Comparison of ENCODE assay signal across 17 cellular contexts in genomic region chr16:58194790-58195189, GRCh38. TPM values are rescaled to one million over a fixed set of nuclear protein-coding genes. Genes with fewer than 3 reads are reported as not detected.
DNase-seq lines count a peak whose midpoint lies in the region; ATAC-seq, FAIRE-seq and TF ChIP-seq lines count a peak whose summit lies in the region.
"Had no signal": no experiment of that assay in that cellular context is flagged by ENCODE, and none has a peak within 500 bp of the region (broad histone marks: within the 10 kb centered on the region; RNA-seq: fewer than 3 reads in every experiment).

No MANE protein-coding gene starts in this region.

- no peak for TF ChIP-seq POLR2A in GM12878 (IDR thresholded peaks at IDR 0.05; ENCODE audit: low read depth, low read length)

- no peak for TF ChIP-seq CTCF in DND-41 (IDR thresholded peaks at IDR 0.05; ENCODE audit: borderline replicate concordance, extremely low read depth, low read length, poor library complexity, severe bottlenecking)
- no peak for TF ChIP-seq CTCF in GM12878 (IDR thresholded peaks at IDR 0.05 in 2 of 3, conservative IDR thresholded peaks at IDR 0.05 in 1 of 3; ENCODE audit: control insufficient read depth in 2 of 3, extremely low read depth in 1 of 3, insufficient read depth in 1 of 3, low read depth in 3 of 3, low read length in 3 of 3)

- POLR2A ChIA-PET in GM12878 (lab: Charles Lee), result interaction anchor here (0.6 to 2.4 kb wide), 5 partner anchors 16 to 55 kb away, joined by 3 to 9 read pairs (median 3); a partner anchor contains a TSS

- H3K9ac ChIP-seq in DND-41 (ENCODE audit: low read depth, low read length) (no peak overlapping the region), GM12878 (ENCODE audit: control insufficient read depth, insufficient read depth, low read length) (no peak overlapping the region)

- CTCF ChIA-PET in GM12878 (lab: Yijun Ruan, JAX), result interaction anchor here (0.6 to 3.5 kb wide), 11 partner anchors 12 to 660 kb away, joined by 3 to 30 read pairs (median 5); a partner anchor contains a TSS

- peaks cover 10% of the 10 kb centered on the region for H3K27me3 Mint-ChIP-seq in activated T-cell treated with anti-CD3 and anti-CD28 coated beads, Interleukin-2, amount 50 U/mL, for 72 hours (ENCODE audit: low read depth)
- H3K27me3 Mint-ChIP-seq: CD4-positive, alpha-beta memory T cell had no signal

- no peaks in the 10 kb centered on the region for H3K9me3 Mint-ChIP-seq in activated T-cell treated with anti-CD3 and anti-CD28 coated beads, Interleukin-2, amount 50 U/mL, for 72 hours
- H3K9me3 Mint-ChIP-seq: CD4-positive, alpha-beta memory T cell; GM23338 had no signal

- H3K27ac ChIP-seq in DND-41 (ENCODE audit: low read length) (no peak overlapping the region), GM12878 (ENCODE audit: control insufficient read depth, insufficient read depth) (no peak overlapping the region; the same call in 1 of the 2 replicates)
- H3K27ac ChIP-seq: BLaER1 treated with 17β-estradiol and CSF1 and Interleukin-3, amounts not matched to agents 10 nM and 100 nM had no signal

- SMC1A ChIA-PET in GM12878 (lab: Charles Lee; ENCODE audit: uncharacterized antibody, unreplicated experiment), result interaction anchor here (1.3 to 5.3 kb wide), 6 partner anchors 11 to 81 kb away, joined by 3 to 35 read pairs (median 12); a partner anchor contains a TSS

- no peak for DNase-seq in activated T-cell treated with anti-CD3 and anti-CD28 coated beads, Interleukin-2, amount 50 U/mL, for 72 hours
- no peak for DNase-seq in activated T-cell treated with anti-CD3 and anti-CD28 coated beads for 4 hours
- DNase-seq in DND-41, result no peak
- DNase-seq in GM12878 (ENCODE audit: low read depth, low spot score), result no peak
- DNase-seq in stimulated activated CD4-positive, alpha-beta T cell treated with anti-CD3 and anti-CD28 coated beads, Interleukin-2, amount 100 ng/mL, for 24 hours, result no peak
- DNase-seq in central memory CD4-positive, alpha-beta T cell, result no peak
- no peak for DNase-seq in SIG-M5 (lab: John Stamatoyannopoulos, UW)
- DNase-seq: 8988T; ACHN; CD4-positive, alpha-beta memory T cell; DMS79; EL; H7 had no signal

- H3K36me3 ChIP-seq in DND-41 (ENCODE audit: insufficient read depth, low read length) (peaks cover 66% of the 10 kb centered on the region), GM12878 (ENCODE audit: control insufficient read depth in 2 of 2, insufficient read depth in 2 of 2, low read length in 1 of 2) (peaks cover 2 to 14% of the 10 kb centered on the region in 2 experiments)

- peak overlapping the region; percentile 17; the same call in 1 of the 2 replicates for H3K4me2 ChIP-seq in DND-41 (ENCODE audit: insufficient read depth, low read length)
- peak overlapping the region; percentile 69 for H3K4me2 ChIP-seq in GM12878 (ENCODE audit: control insufficient read depth, insufficient read depth)
- H3K4me2 ChIP-seq: GM23338 had no signal

- TF ChIP-seq EP300 in GM12878 (IDR thresholded peaks at IDR 0.05; ENCODE audit: borderline replicate concordance in 1 of 2, control insufficient read depth in 1 of 2, low read depth in 2 of 2, low read length in 2 of 2), result no peak

- no peak for ATAC-seq in activated T-cell treated with anti-CD3 and anti-CD28 coated beads, Interleukin-2, amount 50 U/mL, for 72 hours (replicated peaks in 1 of 2)
- ATAC-seq in DND-41 (ENCODE audit: insufficient read depth, low read depth) (no peak), GM12878 (no peak)
- ATAC-seq: GM23338 had no signal

- peaks cover 56% of the 10 kb centered on the region for H3K4me1 Mint-ChIP-seq in activated T-cell treated with anti-CD3 and anti-CD28 coated beads, Interleukin-2, amount 50 U/mL, for 72 hours (ENCODE audit: low read depth)

- no peak for TF ChIP-seq RAD21 in GM12878 (IDR thresholded peaks at IDR 0.05; ENCODE audit: insufficient read depth, low read depth, low read length)

- WGBS in GM12878 (ENCODE audit: insufficient coverage, insufficient replicate concordance, low lambda C conversion rate, missing lambda C conversion rate), result 80% methylated on average over 3 of the region's 3 CpGs

- intact Hi-C loops in GM12878 (cut with micrococcal nuclease; ENCODE audit: unreplicated experiment), result loop anchor here (2.0 to 10.0 kb wide), 3 partner anchors 48 to 170 kb away; partner anchors contain the start of gene MMP15

- H4K20me1 ChIP-seq in DND-41 (ENCODE audit: insufficient read depth, low read length), result peaks cover 28% of the 10 kb centered on the region
- H4K20me1 ChIP-seq in GM12878 (ENCODE audit: control insufficient read depth, insufficient read depth), result no peaks in the 10 kb centered on the region

- BruUV-seq in GM12878 (replicated peaks; lab: Mats Ljungman, UMichigan), result no TSS peak

- RAD21 ChIA-PET in GM12878 (lab: Charles Lee; ENCODE audit: unreplicated experiment), result interaction anchor here (0.8 to 5.0 kb wide), 11 partner anchors 20 to 172 kb away, joined by 3 to 34 read pairs (median 4); a partner anchor contains a TSS

- peaks cover 8% of the 10 kb centered on the region for H3K27me3 ChIP-seq in DND-41 (ENCODE audit: insufficient read depth, low read length, poor library complexity)
- H3K27me3 ChIP-seq in GM12878 (replicated peaks in 1 of 2; ENCODE audit: control insufficient read depth in 2 of 2, insufficient read depth in 2 of 2, low read length in 1 of 2), result no peaks in the 10 kb centered on the region
- H3K27me3 ChIP-seq: BLaER1 treated with 17β-estradiol and CSF1 and Interleukin-3, amounts not matched to agents 10 nM and 100 nM had no signal

- no peak for FAIRE-seq in GM12878 (lab: Jason Lieb, UNC)
- FAIRE-seq: G401.6, GM12892 had no signal

- H3K9me3 ChIP-seq in DND-41 (ENCODE audit: insufficient read depth, low read length, severe bottlenecking), result no peaks in the 10 kb centered on the region
- H3K9me3 ChIP-seq in GM12878 (replicated peaks; ENCODE audit: control insufficient read depth, insufficient read depth, low read length), result no peaks in the 10 kb centered on the region
- H3K9me3 ChIP-seq: BLaER1 treated with 17β-estradiol and CSF1 and Interleukin-3, amounts not matched to agents 10 nM and 100 nM had no signal

- peaks cover 7 to 35% of the 10 kb centered on the region in 2 donors for H3K36me3 Mint-ChIP-seq in activated T-cell treated with anti-CD3 and anti-CD28 coated beads, Interleukin-2, amount 50 U/mL, for 72 hours (ENCODE audit: insufficient read depth in 2 of 2)

- no peak overlapping the region for H2AFZ ChIP-seq in DND-41 (ENCODE audit: low read depth, low read length)
- H2AFZ ChIP-seq in GM12878 (ENCODE audit: control insufficient read depth, low read depth, low read length), result no peak overlapping the region
- H2AFZ ChIP-seq: GM23338 had no signal

- H3K4me1 ChIP-seq in DND-41 (ENCODE audit: insufficient read depth, low read length) (peaks cover 36% of the 10 kb centered on the region), GM12878 (ENCODE audit: control insufficient read depth, insufficient read depth, low read length) (peaks cover 4% of the 10 kb centered on the region)

- no peak overlapping the region for H3K4me3 Mint-ChIP-seq in activated T-cell treated with anti-CD3 and anti-CD28 coated beads, Interleukin-2, amount 50 U/mL, for 72 hours
- H3K4me3 Mint-ChIP-seq: GM23338 had no signal

- H3K79me2 ChIP-seq in DND-41 (ENCODE audit: insufficient read depth, low read length) (peaks cover 73% of the 10 kb centered on the region), GM12878 (ENCODE audit: control insufficient read depth, insufficient read depth, low read length) (peaks cover 34% of the 10 kb centered on the region)

- H3K4me3 ChIP-seq in DND-41 (ENCODE audit: low read depth in 1 of 2, low read length in 2 of 2) (no peak overlapping the region), GM12878 (0 out of 2 replicates have a peak overlapping the region, but pooled peaks have one; percentile 14)
- H3K4me3 ChIP-seq: BLaER1 treated with 17β-estradiol and CSF1 and Interleukin-3, amounts not matched to agents 10 nM and 100 nM; GM23338 had no signal

- peak overlapping the region; percentile 65 for H3K27ac Mint-ChIP-seq in activated T-cell treated with anti-CD3 and anti-CD28 coated beads, Interleukin-2, amount 50 U/mL, for 72 hours
- H3K27ac Mint-ChIP-seq: GM23338 had no signal

- in situ Hi-C loops in GM12878 (cut with MboI), result no loop called here

TF ChIP-seq in GM12878, 131 proteins besides CTCF, POLR2A, EP300 and RAD21:
- TF ChIP-seq SREBF2 (IDR thresholded peaks at IDR 0.05; ENCODE audit: low read length) (no peak), RB1 (IDR thresholded peaks at IDR 0.05; ENCODE audit: borderline replicate concordance) (no peak), WRNIP1 (IDR thresholded peaks at IDR 0.05; ENCODE audit: borderline replicate concordance, low read depth, low read length) (no peak), RFX5 (IDR thresholded peaks at IDR 0.05; ENCODE audit: low read depth, low read length) (no peak), SPI1 (IDR thresholded peaks at IDR 0.05; ENCODE audit: borderline replicate concordance, insufficient read depth, low read depth, low read length) (no peak), HDAC2 (IDR thresholded peaks at IDR 0.05) (no peak), MXI1 (IDR thresholded peaks at IDR 0.05; ENCODE audit: low read depth, low read length) (no peak)

RNA-seq across cellular contexts. Expression of gene CSNK2A2, which starts 3.1 kb away (rescaled TPM):
- total RNA-seq in activated T-cell treated with anti-CD3 and anti-CD28 coated beads, Interleukin-2, amount 50 U/mL, for 72 hours, result 100 to 1,000 TPM; 121 to 133 TPM
- 36.7 and 37.3 TPM in 2 replicates for total RNA-seq in GM12878 (2013; cell fraction: nucleolus; rRNA removed)
- total RNA-seq in GM12878 (2014; rRNA removed), result 15.7 and 18.0 TPM in 2 replicates
- 40.3 and 41.5 TPM in 2 replicates for total RNA-seq in GM12878 (2014; rRNA removed; fragmentation: Illumina TruSeq; extraction: Trizol)
- total RNA-seq in GM12878 (2021), result 74.4 and 79.1 TPM in 2 replicates
- polyA plus RNA-seq in GM12878 (2011; ENCODE audit: low read depth), result 39.6 TPM
- polyA plus RNA-seq in GM12878 (2011; rRNA removed), result 48.6 and 52.2 TPM in 2 replicates
- 33.2 and 51.6 TPM in 2 replicates for polyA plus RNA-seq in GM12878 (2011; cell fraction: cytosol; rRNA removed)
- 35.7 and 38.7 TPM in 2 replicates for polyA plus RNA-seq in GM12878 (2011; cell fraction: nucleus; rRNA removed)
- 51.1 and 54.3 TPM in 2 replicates for polyA plus RNA-seq in GM12878 (2012)
- 62.4 and 69.2 TPM in 2 replicates for polyA plus RNA-seq in GM12878 (2014; fragmentation: Illumina TruSeq; extraction: Trizol)
- polyA plus RNA-seq in GM12878 (2014; fragmentation: Nextera tagmentation; extraction: Ambion mirVana), result 10 to 100 TPM; 17.4 to 18.0 TPM
- polyA plus RNA-seq in GM12878 (2014; rRNA removed), result 28.9 and 29.6 TPM in 2 replicates
- polyA plus RNA-seq in GM12878 (2016; fragmentation: Nextera tagmentation; extraction: Ambion mirVana), result 10 to 100 TPM; 27.9 to 29.9 TPM
- 82.8 and 119 TPM in 2 replicates for polyA minus RNA-seq in GM12878 (2011; rRNA and poly(A)+ RNA removed)
- 32.7 and 34.7 TPM in 2 replicates for polyA minus RNA-seq in GM12878 (2011; cell fraction: cytosol; rRNA and poly(A)+ RNA removed)
- polyA minus RNA-seq in GM12878 (2011; cell fraction: nucleus; rRNA and poly(A)+ RNA removed), result 15.2 and 21.4 TPM in 2 replicates
